Comparison of ENCODE assay signal across 17 cellular contexts in genomic region chrX:139170526-139171173, GRCh38.
DNase-seq lines count a peak whose midpoint lies in the region; ATAC-seq and TF ChIP-seq lines count a peak whose summit lies in the region.
"Had no signal": no experiment of that assay in that cellular context is flagged by ENCODE, and none has a peak within 500 bp of the region (broad histone marks: within the 10 kb centered on the region; RNA-seq: fewer than 3 reads in every experiment).

No MANE protein-coding gene starts in this region.

- in situ Hi-C loops in gastrocnemius medialis (cut with MboI; ENCODE audit: low sequenced_read_pairs in 4 of 4), result no loop called here

- no peak for TF ChIP-seq POLR2A in gastrocnemius medialis (IDR thresholded peaks at IDR 0.05)

- H3K27me3 ChIP-seq in gastrocnemius medialis, result no peaks in the 10 kb centered on the region
- H3K27me3 ChIP-seq: BE2C had no signal

- no peak overlapping the region for H3K27ac ChIP-seq in gastrocnemius medialis
- H3K27ac ChIP-seq: 22Rv1, BLaER1, C4-2B had no signal

- ATAC-seq in gastrocnemius medialis, result peak; percentile 49 to 79
- ATAC-seq: CD8-positive, alpha-beta T cell had no signal

- TF ChIP-seq CTCF in gastrocnemius medialis (IDR thresholded peaks at IDR 0.05 in 4 of 5, conservative IDR thresholded peaks at IDR 0.05 in 1 of 5), result no peak

- H3K4me3 ChIP-seq in gastrocnemius medialis, result no peak overlapping the region
- H3K4me3 ChIP-seq: BLaER1 had no signal

- H3K36me3 ChIP-seq in gastrocnemius medialis, result no peaks in the 10 kb centered on the region
- H3K36me3 ChIP-seq: BE2C, BLaER1 had no signal

- DNase-seq in NCI-H82 (lab: John Stamatoyannopoulos, UW) (peak; percentile 23), NCI-H82 treated with DMSO at 0.1 percent for 48 hours (lab: John Stamatoyannopoulos, UW; ENCODE audit: unreplicated experiment) (no peak), left kidney (ENCODE audit: low read depth, low spot score) (peak; percentile 5), gastrocnemius medialis (no peak), C1 segment of cervical spinal cord (lab: John Stamatoyannopoulos, UW) (no peak), A172 (ENCODE audit: low spot score) (no peak)
- DNase-seq: ACHN; BE2C; Caco-2; Calu3; CD4-positive, alpha-beta T cell; CD8-positive, alpha-beta T cell; DMS79 treated with DMSO at 0.1 percent for 48 hours; GF-D8 had no signal

- intact Hi-C loops in gastrocnemius medialis (cut with DNase I; ENCODE audit: low total_unique reads), result no loop called here

- peaks cover 0 to 5% of the 10 kb centered on the region in 2 donors for H3K4me1 ChIP-seq in gastrocnemius medialis
- H3K4me1 ChIP-seq: BE2C, BLaER1, Caco-2 had no signal

- H3K9me3 ChIP-seq in gastrocnemius medialis, result no peaks in the 10 kb centered on the region
- H3K9me3 ChIP-seq: BE2C, BLaER1, Caco-2 had no signal

Comparison
In these comparisons a context has a peak if more than half of its experiments do, and no peak if none do; other contexts are left out.
1. DNase-seq: peak in NCI-H82 (single experiment) and left kidney (single experiment); none in NCI-H82 treated with DMSO at 0.1 percent for 48 hours (single experiment), gastrocnemius medialis (0 of 2), C1 segment of cervical spinal cord (0 of 14) and A172 (single experiment).